ENCODE assay signal across 10 cellular contexts in the genomic region with DNA sequence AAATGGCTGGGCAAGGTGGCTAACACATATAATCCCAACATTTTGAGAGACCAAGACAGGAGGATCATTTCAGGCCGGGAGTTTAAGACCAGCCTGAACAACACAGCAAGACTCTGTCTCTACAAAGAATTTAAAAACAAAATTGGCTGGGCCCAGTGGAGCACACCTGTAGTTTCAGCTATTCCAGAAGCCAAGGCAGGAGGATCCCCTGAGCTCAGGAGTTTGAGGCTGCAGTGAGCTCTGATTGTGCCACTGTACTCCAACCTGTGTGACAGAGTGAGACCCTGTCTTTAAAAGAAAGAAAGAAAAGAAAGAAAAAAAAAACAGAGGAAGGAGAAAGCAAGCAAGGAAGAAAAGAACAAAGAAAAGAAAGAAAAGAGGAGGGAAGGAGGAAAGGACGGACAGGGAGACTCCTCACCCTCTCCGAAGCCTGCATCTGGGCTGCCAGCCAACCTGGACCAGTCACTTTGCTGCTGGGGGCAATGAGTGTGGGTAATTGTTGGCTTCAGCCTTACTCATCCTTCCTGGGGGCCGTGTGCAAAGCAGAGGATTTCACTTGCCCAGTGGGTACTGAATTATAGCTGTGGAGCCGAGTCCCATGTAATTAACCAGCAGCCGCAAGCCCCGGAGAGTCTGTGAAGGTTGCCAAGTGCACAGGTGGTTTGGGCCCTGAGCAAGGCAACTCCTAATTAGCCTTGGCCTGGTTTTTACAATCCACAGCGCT. TPM values are rescaled to one million over a fixed set of nuclear protein-coding genes. Genes with fewer than 3 reads are reported as not detected.
DNase-seq lines count a peak whose midpoint lies in the region; ATAC-seq, FAIRE-seq and TF ChIP-seq lines count a peak whose summit lies in the region.
"Had no signal": no experiment of that assay in that cellular context is flagged by ENCODE, and none has a peak within 500 bp of the region (broad histone marks: within the 10 kb centered on the region; RNA-seq: fewer than 3 reads in every experiment).

No MANE protein-coding gene starts in this region.

- 45 to 52% methylated on average over 8 of the region's 8 CpGs for WGBS in pancreas, 2 donors

- H3K9me3 ChIP-seq in pancreas, result no peaks in the 10 kb centered on the region

- H3K27me3 ChIP-seq in pancreas, result no peaks in the 10 kb centered on the region

- H3K4me1 Mint-ChIP-seq in activated T-cell treated with anti-CD3 and anti-CD28 coated beads, Interleukin-2, amount 50 U/mL, for 24 hours (ENCODE audit: low read depth), result no peaks in the 10 kb centered on the region

- FAIRE-seq in pancreas (lab: Jason Lieb, UNC), result no peak
- FAIRE-seq: GM12878 had no signal

- peak in 3 of 4 donors; percentile 64 to 69 (median 67) for ATAC-seq in pancreas
- no peak for ATAC-seq in HG02798 (IDR thresholded peaks at IDR 0.05; ENCODE audit: poor library complexity, unreplicated experiment)
- ATAC-seq: GM12878 had no signal

- no peak for TF ChIP-seq CTCF in pancreas (IDR thresholded peaks at IDR 0.05)

- no peaks in the 10 kb centered on the region for H3K4me1 ChIP-seq in pancreas

- intact Hi-C loops in pancreas (cut with DNase I), result no loop called here

- H3K36me3 Mint-ChIP-seq in activated T-cell treated with anti-CD3 and anti-CD28 coated beads, Interleukin-2, amount 50 U/mL, for 24 hours (ENCODE audit: low read depth), result no peaks in the 10 kb centered on the region

- DNase-seq in GM04504 (ENCODE audit: low read depth), result peak; percentile 47
- DNase-seq in NCI-H2196 (lab: John Stamatoyannopoulos, UW; ENCODE audit: unreplicated experiment), result peak; percentile 29
- DNase-seq in cerebellar nuclear complex (lab: John Stamatoyannopoulos, UW), result peak; percentile 89 to 96
- peak in 3 of 6 donors; percentile 18 to 40 (median 19) for DNase-seq in pancreas
- DNase-seq in stimulated activated CD4-positive, alpha-beta T cell treated with anti-CD3 and anti-CD28 coated beads, Interleukin-4, amount 100 ng/mL, for 1 hour, result no peak
- no peak for DNase-seq in activated T-cell treated with anti-CD3 and anti-CD28 coated beads, Interleukin-2, amount 50 U/mL, for 24 hours
- no peak for DNase-seq in NCI-H2029 (lab: John Stamatoyannopoulos, UW)

- no peak overlapping the region for H3K4me3 ChIP-seq in pancreas
- H3K4me3 ChIP-seq: GM12878 had no signal

- no peaks in the 10 kb centered on the region for H3K9me3 Mint-ChIP-seq in activated T-cell treated with anti-CD3 and anti-CD28 coated beads, Interleukin-2, amount 50 U/mL, for 24 hours

- H3K4me3 Mint-ChIP-seq in activated T-cell treated with anti-CD3 and anti-CD28 coated beads, Interleukin-2, amount 50 U/mL, for 24 hours, result no peak overlapping the region

- no peak overlapping the region for H3K27ac Mint-ChIP-seq in activated T-cell treated with anti-CD3 and anti-CD28 coated beads, Interleukin-2, amount 50 U/mL, for 24 hours

- no peak overlapping the region for H3K27ac ChIP-seq in pancreas

- no peaks in the 10 kb centered on the region for H3K36me3 ChIP-seq in pancreas

- H3K27me3 Mint-ChIP-seq in activated T-cell treated with anti-CD3 and anti-CD28 coated beads, Interleukin-2, amount 50 U/mL, for 24 hours, result peaks cover 15% of the 10 kb centered on the region

RNA-seq across cellular contexts. Expression of a gene that starts 6.7 kb away (rescaled TPM):
- total RNA-seq in pancreas, result not detected
- polyA plus RNA-seq in pancreas, result not detected
- total RNA-seq: chondrocyte, GM12878 had no signal
- polyA plus RNA-seq: GM12878 had no signal

RNA-seq across cellular contexts. Expression of a gene that starts 31.1 kb away (rescaled TPM):
- total RNA-seq in pancreas, result under 1 TPM in 2 of 6 donors, not detected in 4; 0.41 to 0.43 TPM
- polyA plus RNA-seq in pancreas, result 1 to 10 TPM; 1.1 to 4.6 TPM
- total RNA-seq: GM12878 had no signal

RNA-seq across cellular contexts. Expression of a gene that starts 38.4 kb away (rescaled TPM):
- total RNA-seq in pancreas, result 10 to 100 TPM in 5 of 6 donors, 1 to 10 TPM in 1; 10.0 to 19.0 (median 14.5) TPM
- polyA plus RNA-seq in pancreas, result 10 to 100 TPM; 20.7 to 50.4 TPM

RNA-seq across cellular contexts. Expression of a gene that starts 50.2 kb away (rescaled TPM):
- 100 to 1,000 TPM in 3 of 6 donors, 10 to 100 TPM in 3; 71.0 to 389 (median 110) TPM for total RNA-seq in pancreas
- polyA plus RNA-seq in pancreas, result 100 to 1,000 TPM; 254 to 495 TPM

Comparison
In these comparisons a context has a peak if more than half of its experiments do, and no peak if none do; other contexts are left out.
1. DNase-seq: peak in GM04504 (single experiment), NCI-H2196 (single experiment) and cerebellar nuclear complex (2 of 2); none in stimulated activated CD4-positive, alpha-beta T cell treated with anti-CD3 and anti-CD28 coated beads, Interleukin-4, amount 100 ng/mL, for 1 hour (single experiment), activated T-cell treated with anti-CD3 and anti-CD28 coated beads, Interleukin-2, amount 50 U/mL, for 24 hours (single experiment) and NCI-H2029 (single experiment).